ENCODE assay signal across 8 cellular contexts in genomic region chr1:197915797-197916686, GRCh38.
A peak's percentile ranks its signal among the peaks of the same experiment; 100 is the strongest.
DNase-seq lines count a peak whose midpoint lies in the region; ATAC-seq and TF ChIP-seq lines count a peak whose summit lies in the region.

No MANE protein-coding gene starts in this region.

- peaks cover 100% of the 10 kb centered on the region in 2 donors for H3K27me3 Mint-ChIP-seq in effector memory CD8-positive, alpha-beta T cell

- H3K9ac ChIP-seq in mucosa of rectum (ENCODE audit: low read depth in 1 of 2, low read length in 2 of 2): no peak overlapping the region

- H3K27ac Mint-ChIP-seq in effector memory CD8-positive, alpha-beta T cell: no peak overlapping the region

- peak; percentile 89 for DNase-seq in EH (ENCODE audit: low read depth)
- no peak for DNase-seq in LNCaP clone FGC (ENCODE audit: low read depth)
- DNase-seq in effector memory CD8-positive, alpha-beta T cell: no peak
- no peak for DNase-seq in NAMALWA (ENCODE audit: low spot score)
- no peak for DNase-seq in OCI-M2 (lab: John Stamatoyannopoulos, UW; ENCODE audit: unreplicated experiment)

- H3K9me3 Mint-ChIP-seq in effector memory CD8-positive, alpha-beta T cell: no peaks in the 10 kb centered on the region

- H3K27ac ChIP-seq in mucosa of rectum (ENCODE audit: low read depth in 2 of 2, low read length in 2 of 2): no peak overlapping the region

- peak overlapping the region; percentile 64 to 72 for H3K4me3 Mint-ChIP-seq in effector memory CD8-positive, alpha-beta T cell

- no peaks in the 10 kb centered on the region for H3K9me3 ChIP-seq in mucosa of rectum (ENCODE audit: control insufficient read depth in 2 of 2, low read length in 2 of 2)

- H3K4me3 ChIP-seq in LNCaP clone FGC (ENCODE audit: low read depth, low read length) (peak overlapping the region; percentile 44), mucosa of rectum (ENCODE audit: low read length in 2 of 2) (peak overlapping the region; percentile 44 to 49)

- peak; percentile 65 for TF ChIP-seq CTCF in LNCaP clone FGC (IDR thresholded peaks at IDR 0.05; ENCODE audit: control insufficient read depth, extremely low read depth, insufficient read depth)

- ATAC-seq in SK-N-SH treated with all-trans-retinoic acid at 6 μM for 48 hours (peak; percentile 79), HG03095 (IDR thresholded peaks at IDR 0.05; ENCODE audit: unreplicated experiment) (no peak)
- no peak for ATAC-seq in effector memory CD8-positive, alpha-beta T cell (replicated peaks)

- peaks cover 60 to 75% of the 10 kb centered on the region in 2 donors for H3K4me1 Mint-ChIP-seq in effector memory CD8-positive, alpha-beta T cell (ENCODE audit: low read depth in 2 of 2)

- H3K27me3 ChIP-seq in mucosa of rectum (ENCODE audit: control insufficient read depth in 2 of 2, insufficient read depth in 2 of 2, low read length in 2 of 2): peaks cover 94 to 96% of the 10 kb centered on the region in 2 donors

- H3K36me3 Mint-ChIP-seq in effector memory CD8-positive, alpha-beta T cell (ENCODE audit: insufficient read depth): peaks cover 34% of the 10 kb centered on the region

- no peaks in the 10 kb centered on the region for H3K36me3 ChIP-seq in mucosa of rectum (ENCODE audit: control insufficient read depth in 2 of 2, insufficient read depth in 2 of 2, low read length in 2 of 2)

- H3K4me1 ChIP-seq in mucosa of rectum (ENCODE audit: control insufficient read depth in 2 of 2, insufficient read depth in 2 of 2, low read length in 2 of 2): peaks cover 38 to 55% of the 10 kb centered on the region in 2 donors

TF ChIP-seq in SK-N-SH treated with all-trans-retinoic acid at 6 μM for 48 hours, 23 proteins besides CTCF, POLR2A, EP300 and RAD21:
- TF ChIP-seq ZNF70 (CRISPR knock-in tag; IDR thresholded peaks at IDR 0.05): no peak
- TF ChIP-seq ZFP30 (CRISPR knock-in tag; IDR thresholded peaks at IDR 0.05): no peak
- TF ChIP-seq ZNF8 (CRISPR knock-in tag; IDR thresholded peaks at IDR 0.05): no peak
- no peak for TF ChIP-seq OSR1 (CRISPR knock-in tag; IDR thresholded peaks at IDR 0.05)
- no peak for TF ChIP-seq CSDC2 (CRISPR knock-in tag; IDR thresholded peaks at IDR 0.05)
- no peak for TF ChIP-seq ZFP3 (CRISPR knock-in tag; IDR thresholded peaks at IDR 0.05)
- no peak for TF ChIP-seq ZNF565 (CRISPR knock-in tag; conservative IDR thresholded peaks at IDR 0.05; ENCODE audit: low read depth)
- TF ChIP-seq PATZ1 (CRISPR knock-in tag; IDR thresholded peaks at IDR 0.05; ENCODE audit: borderline replicate concordance): no peak
- no peak for TF ChIP-seq ZC3H10 (CRISPR knock-in tag; IDR thresholded peaks at IDR 0.05)
- no peak for TF ChIP-seq ARNTL (CRISPR knock-in tag; IDR thresholded peaks at IDR 0.05; ENCODE audit: borderline replicate concordance, low read depth)
- no peak for TF ChIP-seq SNAI2 (CRISPR knock-in tag; IDR thresholded peaks at IDR 0.05)
- TF ChIP-seq, protein P1, sequence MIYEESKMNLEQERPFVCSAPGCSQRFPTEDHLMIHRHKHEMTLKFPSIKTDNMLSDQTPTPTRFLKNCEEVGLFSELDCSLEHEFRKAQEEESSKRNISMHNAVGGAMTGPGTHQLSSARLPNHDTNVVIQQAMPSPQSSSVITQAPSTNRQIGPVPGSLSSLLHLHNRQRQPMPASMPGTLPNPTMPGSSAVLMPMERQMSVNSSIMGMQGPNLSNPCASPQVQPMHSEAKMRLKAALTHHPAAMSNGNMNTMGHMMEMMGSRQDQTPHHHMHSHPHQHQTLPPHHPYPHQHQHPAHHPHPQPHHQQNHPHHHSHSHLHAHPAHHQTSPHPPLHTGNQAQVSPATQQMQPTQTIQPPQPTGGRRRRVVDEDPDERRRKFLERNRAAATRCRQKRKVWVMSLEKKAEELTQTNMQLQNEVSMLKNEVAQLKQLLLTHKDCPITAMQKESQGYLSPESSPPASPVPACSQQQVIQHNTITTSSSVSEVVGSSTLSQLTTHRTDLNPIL (CRISPR knock-in tag; IDR thresholded peaks at IDR 0.05; ENCODE audit: low read depth): no peak
